1 cellular context compared by ENCODE assay signal in the genomic region with DNA sequence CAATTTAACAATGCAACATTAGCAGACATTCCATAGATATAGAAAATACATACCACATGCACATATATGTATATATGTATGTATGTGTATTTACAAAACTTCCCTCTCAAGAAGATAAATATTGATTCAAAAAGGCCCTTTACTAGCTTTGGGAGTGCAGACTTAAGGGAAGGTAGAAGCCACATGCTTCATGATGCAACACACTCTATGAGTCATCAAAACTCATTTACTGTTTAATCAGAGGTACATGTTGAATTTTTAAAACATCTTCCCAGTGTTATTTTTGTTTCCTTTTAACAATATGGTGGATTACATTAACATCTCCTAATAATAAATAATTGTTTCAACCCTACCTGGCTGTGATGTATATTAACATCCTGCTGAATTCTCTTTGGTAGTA.
TF ChIP-seq lines count a peak whose summit lies in the region.

No MANE protein-coding gene starts in this region.

TF ChIP-seq in HEK293, 187 proteins besides CTCF, POLR2A, EP300 and RAD21 (continued from another document):
- TF ChIP-seq, protein P1, sequence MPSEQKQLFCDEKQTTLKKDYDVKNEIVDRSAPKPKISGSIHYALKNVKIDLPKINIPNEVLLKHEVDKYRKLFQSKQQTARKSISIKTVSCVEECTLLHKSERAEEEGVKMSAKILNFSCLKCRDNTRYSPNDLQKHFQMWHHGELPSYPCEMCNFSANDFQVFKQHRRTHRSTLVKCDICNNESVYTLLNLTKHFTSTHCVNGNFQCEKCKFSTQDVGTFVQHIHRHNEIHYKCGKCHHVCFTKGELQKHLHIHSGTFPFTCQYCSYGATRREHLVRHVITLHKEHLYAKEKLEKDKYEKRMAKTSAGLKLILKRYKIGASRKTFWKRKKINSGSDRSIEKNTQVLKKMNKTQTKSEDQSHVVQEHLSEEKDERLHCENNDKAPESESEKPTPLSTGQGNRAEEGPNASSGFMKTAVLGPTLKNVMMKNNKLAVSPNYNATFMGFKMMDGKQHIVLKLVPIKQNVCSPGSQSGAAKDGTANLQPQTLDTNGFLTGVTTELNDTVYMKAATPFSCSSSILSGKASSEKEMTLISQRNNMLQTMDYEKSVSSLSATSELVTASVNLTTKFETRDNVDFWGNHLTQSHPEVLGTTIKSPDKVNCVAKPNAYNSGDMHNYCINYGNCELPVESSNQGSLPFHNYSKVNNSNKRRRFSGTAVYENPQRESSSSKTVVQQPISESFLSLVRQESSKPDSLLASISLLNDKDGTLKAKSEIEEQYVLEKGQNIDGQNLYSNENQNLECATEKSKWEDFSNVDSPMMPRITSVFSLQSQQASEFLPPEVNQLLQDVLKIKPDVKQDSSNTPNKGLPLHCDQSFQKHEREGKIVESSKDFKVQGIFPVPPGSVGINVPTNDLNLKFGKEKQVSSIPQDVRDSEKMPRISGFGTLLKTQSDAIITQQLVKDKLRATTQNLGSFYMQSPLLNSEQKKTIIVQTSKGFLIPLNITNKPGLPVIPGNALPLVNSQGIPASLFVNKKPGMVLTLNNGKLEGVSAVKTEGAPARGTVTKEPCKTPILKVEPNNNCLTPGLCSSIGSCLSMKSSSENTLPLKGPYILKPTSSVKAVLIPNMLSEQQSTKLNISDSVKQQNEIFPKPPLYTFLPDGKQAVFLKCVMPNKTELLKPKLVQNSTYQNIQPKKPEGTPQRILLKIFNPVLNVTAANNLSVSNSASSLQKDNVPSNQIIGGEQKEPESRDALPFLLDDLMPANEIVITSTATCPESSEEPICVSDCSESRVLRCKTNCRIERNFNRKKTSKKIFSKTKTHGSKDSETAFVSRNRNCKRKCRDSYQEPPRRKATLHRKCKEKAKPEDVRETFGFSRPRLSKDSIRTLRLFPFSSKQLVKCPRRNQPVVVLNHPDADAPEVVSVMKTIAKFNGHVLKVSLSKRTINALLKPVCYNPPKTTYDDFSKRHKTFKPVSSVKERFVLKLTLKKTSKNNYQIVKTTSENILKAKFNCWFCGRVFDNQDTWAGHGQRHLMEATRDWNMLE (tag by site-specific recombination; conservative IDR thresholded peaks at IDR 0.05; ENCODE audit: low read depth), result 0 out of 2 replicates have a peak, but pooled peaks have one; percentile 16
